In the genomic region with DNA sequence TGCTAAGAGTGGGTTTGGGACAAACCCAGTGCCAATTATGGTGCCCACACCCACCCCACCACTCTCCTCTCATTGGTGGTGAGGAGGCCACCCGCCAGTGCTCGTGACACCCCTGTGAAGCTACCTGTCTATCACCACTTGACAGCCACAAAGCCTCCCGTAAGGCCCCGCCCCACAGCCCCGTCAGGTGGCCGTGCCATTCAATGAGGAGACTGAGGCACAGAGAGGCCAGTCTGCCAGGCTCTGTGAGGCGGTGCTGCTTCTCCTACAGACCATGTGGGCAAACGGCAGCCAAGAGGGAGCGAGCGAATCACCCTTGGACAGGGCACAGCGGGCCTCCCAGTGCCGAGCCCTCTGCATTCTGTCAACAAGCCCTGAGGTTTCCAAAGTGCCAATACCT, we compare ENCODE assay signal across 1 cellular context.
TF ChIP-seq lines count a peak whose summit lies in the region.

No MANE protein-coding gene starts in this region.

TF ChIP-seq in WTC11, 78 proteins besides CTCF, POLR2A, EP300 and RAD21 (continued from another document):
- TF ChIP-seq, protein P1, sequence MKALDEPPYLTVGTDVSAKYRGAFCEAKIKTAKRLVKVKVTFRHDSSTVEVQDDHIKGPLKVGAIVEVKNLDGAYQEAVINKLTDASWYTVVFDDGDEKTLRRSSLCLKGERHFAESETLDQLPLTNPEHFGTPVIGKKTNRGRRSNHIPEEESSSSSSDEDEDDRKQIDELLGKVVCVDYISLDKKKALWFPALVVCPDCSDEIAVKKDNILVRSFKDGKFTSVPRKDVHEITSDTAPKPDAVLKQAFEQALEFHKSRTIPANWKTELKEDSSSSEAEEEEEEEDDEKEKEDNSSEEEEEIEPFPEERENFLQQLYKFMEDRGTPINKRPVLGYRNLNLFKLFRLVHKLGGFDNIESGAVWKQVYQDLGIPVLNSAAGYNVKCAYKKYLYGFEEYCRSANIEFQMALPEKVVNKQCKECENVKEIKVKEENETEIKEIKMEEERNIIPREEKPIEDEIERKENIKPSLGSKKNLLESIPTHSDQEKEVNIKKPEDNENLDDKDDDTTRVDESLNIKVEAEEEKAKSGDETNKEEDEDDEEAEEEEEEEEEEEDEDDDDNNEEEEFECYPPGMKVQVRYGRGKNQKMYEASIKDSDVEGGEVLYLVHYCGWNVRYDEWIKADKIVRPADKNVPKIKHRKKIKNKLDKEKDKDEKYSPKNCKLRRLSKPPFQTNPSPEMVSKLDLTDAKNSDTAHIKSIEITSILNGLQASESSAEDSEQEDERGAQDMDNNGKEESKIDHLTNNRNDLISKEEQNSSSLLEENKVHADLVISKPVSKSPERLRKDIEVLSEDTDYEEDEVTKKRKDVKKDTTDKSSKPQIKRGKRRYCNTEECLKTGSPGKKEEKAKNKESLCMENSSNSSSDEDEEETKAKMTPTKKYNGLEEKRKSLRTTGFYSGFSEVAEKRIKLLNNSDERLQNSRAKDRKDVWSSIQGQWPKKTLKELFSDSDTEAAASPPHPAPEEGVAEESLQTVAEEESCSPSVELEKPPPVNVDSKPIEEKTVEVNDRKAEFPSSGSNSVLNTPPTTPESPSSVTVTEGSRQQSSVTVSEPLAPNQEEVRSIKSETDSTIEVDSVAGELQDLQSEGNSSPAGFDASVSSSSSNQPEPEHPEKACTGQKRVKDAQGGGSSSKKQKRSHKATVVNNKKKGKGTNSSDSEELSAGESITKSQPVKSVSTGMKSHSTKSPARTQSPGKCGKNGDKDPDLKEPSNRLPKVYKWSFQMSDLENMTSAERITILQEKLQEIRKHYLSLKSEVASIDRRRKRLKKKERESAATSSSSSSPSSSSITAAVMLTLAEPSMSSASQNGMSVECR (CRISPR knock-in tag; IDR thresholded peaks at IDR 0.05; ENCODE audit: borderline replicate concordance): no peak
- TF ChIP-seq FOXK1 (CRISPR knock-in tag; IDR thresholded peaks at IDR 0.05) (no peak), ERG (CRISPR knock-in tag; IDR thresholded peaks at IDR 0.05) (no peak), ETV6 (CRISPR knock-in tag; IDR thresholded peaks at IDR 0.05) (no peak; the same call in 1 of the 2 replicates), MXD4 (CRISPR knock-in tag; IDR thresholded peaks at IDR 0.05; ENCODE audit: borderline replicate concordance) (no peak), ZNF121 (CRISPR knock-in tag; IDR thresholded peaks at IDR 0.05) (no peak)
- TF ChIP-seq, protein P2, sequence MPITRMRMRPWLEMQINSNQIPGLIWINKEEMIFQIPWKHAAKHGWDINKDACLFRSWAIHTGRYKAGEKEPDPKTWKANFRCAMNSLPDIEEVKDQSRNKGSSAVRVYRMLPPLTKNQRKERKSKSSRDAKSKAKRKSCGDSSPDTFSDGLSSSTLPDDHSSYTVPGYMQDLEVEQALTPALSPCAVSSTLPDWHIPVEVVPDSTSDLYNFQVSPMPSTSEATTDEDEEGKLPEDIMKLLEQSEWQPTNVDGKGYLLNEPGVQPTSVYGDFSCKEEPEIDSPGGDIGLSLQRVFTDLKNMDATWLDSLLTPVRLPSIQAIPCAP (CRISPR knock-in tag; IDR thresholded peaks at IDR 0.05): no peak
- TF ChIP-seq, protein P3, sequence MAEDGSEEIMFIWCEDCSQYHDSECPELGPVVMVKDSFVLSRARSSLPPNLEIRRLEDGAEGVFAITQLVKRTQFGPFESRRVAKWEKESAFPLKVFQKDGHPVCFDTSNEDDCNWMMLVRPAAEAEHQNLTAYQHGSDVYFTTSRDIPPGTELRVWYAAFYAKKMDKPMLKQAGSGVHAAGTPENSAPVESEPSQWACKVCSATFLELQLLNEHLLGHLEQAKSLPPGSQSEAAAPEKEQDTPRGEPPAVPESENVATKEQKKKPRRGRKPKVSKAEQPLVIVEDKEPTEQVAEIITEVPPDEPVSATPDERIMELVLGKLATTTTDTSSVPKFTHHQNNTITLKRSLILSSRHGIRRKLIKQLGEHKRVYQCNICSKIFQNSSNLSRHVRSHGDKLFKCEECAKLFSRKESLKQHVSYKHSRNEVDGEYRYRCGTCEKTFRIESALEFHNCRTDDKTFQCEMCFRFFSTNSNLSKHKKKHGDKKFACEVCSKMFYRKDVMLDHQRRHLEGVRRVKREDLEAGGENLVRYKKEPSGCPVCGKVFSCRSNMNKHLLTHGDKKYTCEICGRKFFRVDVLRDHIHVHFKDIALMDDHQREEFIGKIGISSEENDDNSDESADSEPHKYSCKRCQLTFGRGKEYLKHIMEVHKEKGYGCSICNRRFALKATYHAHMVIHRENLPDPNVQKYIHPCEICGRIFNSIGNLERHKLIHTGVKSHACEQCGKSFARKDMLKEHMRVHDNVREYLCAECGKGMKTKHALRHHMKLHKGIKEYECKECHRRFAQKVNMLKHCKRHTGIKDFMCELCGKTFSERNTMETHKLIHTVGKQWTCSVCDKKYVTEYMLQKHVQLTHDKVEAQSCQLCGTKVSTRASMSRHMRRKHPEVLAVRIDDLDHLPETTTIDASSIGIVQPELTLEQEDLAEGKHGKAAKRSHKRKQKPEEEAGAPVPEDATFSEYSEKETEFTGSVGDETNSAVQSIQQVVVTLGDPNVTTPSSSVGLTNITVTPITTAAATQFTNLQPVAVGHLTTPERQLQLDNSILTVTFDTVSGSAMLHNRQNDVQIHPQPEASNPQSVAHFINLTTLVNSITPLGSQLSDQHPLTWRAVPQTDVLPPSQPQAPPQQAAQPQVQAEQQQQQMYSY (CRISPR knock-in tag; IDR thresholded peaks at IDR 0.05): no peak
